ENCODE assay signal across 21 cellular contexts in the genomic region with DNA sequence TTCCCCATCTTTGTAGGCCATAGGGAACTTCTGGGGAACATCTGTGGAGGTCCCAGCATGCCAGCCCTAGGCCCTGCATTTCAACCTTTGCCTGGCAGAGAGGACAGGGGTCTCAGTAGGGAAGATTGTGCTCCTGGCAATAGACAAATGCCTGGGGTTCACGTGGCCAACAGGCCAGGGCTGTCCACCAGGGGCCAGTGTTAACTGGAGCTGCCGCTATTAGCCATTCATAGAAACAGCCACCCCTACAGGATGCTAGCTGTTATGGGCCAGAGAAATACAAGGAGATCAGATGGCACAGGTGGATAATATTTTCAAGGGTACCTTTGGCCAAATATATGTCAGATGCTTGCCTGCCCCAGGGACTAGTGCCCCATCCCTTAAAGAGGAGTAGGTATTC.
A peak's percentile ranks its signal among the peaks of the same experiment; 100 is the strongest.
DNase-seq lines count a peak whose midpoint lies in the region; ATAC-seq and TF ChIP-seq lines count a peak whose summit lies in the region.
"Had no signal": no experiment of that assay in that cellular context is flagged by ENCODE, and none has a peak within 500 bp of the region (broad histone marks: within the 10 kb centered on the region; RNA-seq: fewer than 3 reads in every experiment).

No MANE protein-coding gene starts in this region.

- H3K36me3 Mint-ChIP-seq in brain: no peaks in the 10 kb centered on the region
- no peaks in the 10 kb centered on the region for H3K36me3 Mint-ChIP-seq in stimulated activated effector memory CD8-positive, alpha-beta T cell treated with anti-CD3 and anti-CD28 coated beads, Interleukin-12 subunit alpha, Interleukin-12 subunit beta, amount 100 ng/mL, for 72 hours
- H3K36me3 Mint-ChIP-seq: CD8-positive, alpha-beta T cell had no signal

- TF ChIP-seq CTCF in brain (conservative IDR thresholded peaks at IDR 0.05) (no peak), fibroblast of villous mesenchyme (IDR thresholded peaks at IDR 0.05; ENCODE audit: insufficient read depth, low read depth, low read length) (peak; percentile 7), retinal pigment epithelial cell (conservative IDR thresholded peaks at IDR 0.05; ENCODE audit: low read depth, low read length) (peak; percentile 7)

- H3K9me3 Mint-ChIP-seq in brain: peaks cover 3 to 21% (median 13%) of the 10 kb centered on the region in 5 experiments
- peaks cover 8% of the 10 kb centered on the region for H3K9me3 Mint-ChIP-seq in stimulated activated effector memory CD8-positive, alpha-beta T cell treated with anti-CD3 and anti-CD28 coated beads, Interleukin-12 subunit alpha, Interleukin-12 subunit beta, amount 100 ng/mL, for 72 hours

- no peaks in the 10 kb centered on the region for H3K27me3 Mint-ChIP-seq in brain

- DNase-seq in DMS53 (lab: John Stamatoyannopoulos, UW) (peak; percentile 19), DMS53 treated with DMSO at 0.1 percent for 48 hours (lab: John Stamatoyannopoulos, UW; ENCODE audit: unreplicated experiment) (no peak), fibroblast of villous mesenchyme (ENCODE audit: low read depth) (no peak), retinal pigment epithelial cell (ENCODE audit: low read depth) (no peak), AML-193 (lab: John Stamatoyannopoulos, UW) (no peak)
- no peak for DNase-seq in stimulated activated effector memory CD8-positive, alpha-beta T cell treated with anti-CD3 and anti-CD28 coated beads, Interleukin-12 subunit alpha, Interleukin-12 subunit beta, amount 100 ng/mL, for 72 hours (ENCODE audit: low spot score in 2 of 2)
- DNase-seq: ACHN; C1 segment of cervical spinal cord; CD8-positive, alpha-beta T cell; HCEC 1CT; KBM-7; MM.1S; NCI-H1048; NCI-H1436; NCI-H2029; NCI-H2227 treated with DMSO at 0.1 percent for 48 hours; NCI-H510A treated with DMSO at 0.1 percent for 48 hours; Peyer's patch had no signal

- H3K4me3 ChIP-seq in fibroblast of villous mesenchyme (ENCODE audit: low read depth, low read length) (no peak overlapping the region), retinal pigment epithelial cell (ENCODE audit: low read length) (no peak overlapping the region)
- H3K4me3 ChIP-seq: Peyer's patch had no signal

- peaks cover 31% of the 10 kb centered on the region for H3K4me1 Mint-ChIP-seq in brain
- no peaks in the 10 kb centered on the region for H3K4me1 Mint-ChIP-seq in stimulated activated effector memory CD8-positive, alpha-beta T cell treated with anti-CD3 and anti-CD28 coated beads, Interleukin-12 subunit alpha, Interleukin-12 subunit beta, amount 100 ng/mL, for 72 hours

- H3K4me3 Mint-ChIP-seq in brain: no peak overlapping the region
- no peak overlapping the region for H3K4me3 Mint-ChIP-seq in stimulated activated effector memory CD8-positive, alpha-beta T cell treated with anti-CD3 and anti-CD28 coated beads, Interleukin-12 subunit alpha, Interleukin-12 subunit beta, amount 100 ng/mL, for 72 hours
- H3K4me3 Mint-ChIP-seq: CD8-positive, alpha-beta T cell had no signal

- ATAC-seq in stimulated activated effector memory CD8-positive, alpha-beta T cell treated with anti-CD3 and anti-CD28 coated beads, Interleukin-12 subunit alpha, Interleukin-12 subunit beta, amount 100 ng/mL, for 72 hours: no peak
- ATAC-seq in GM18502 (IDR thresholded peaks at IDR 0.05; ENCODE audit: poor library complexity, unreplicated experiment): no peak
- ATAC-seq: CD8-positive, alpha-beta T cell; HepG2 had no signal

- peak overlapping the region in 4 of 5 experiments; percentile 27 to 95 (median 56) for H3K27ac Mint-ChIP-seq in brain
- no peak overlapping the region for H3K27ac Mint-ChIP-seq in stimulated activated effector memory CD8-positive, alpha-beta T cell treated with anti-CD3 and anti-CD28 coated beads, Interleukin-12 subunit alpha, Interleukin-12 subunit beta, amount 100 ng/mL, for 72 hours
- H3K27ac Mint-ChIP-seq: CD8-positive, alpha-beta T cell had no signal

Comparison
In these comparisons a context has a peak if more than half of its experiments do, and no peak if none do; other contexts are left out.
1. CTCF ChIP-seq: peak in fibroblast of villous mesenchyme (single experiment) and retinal pigment epithelial cell (single experiment); none in brain (0 of 2).